17 cellular contexts compared by ENCODE assay signal in genomic region chr3:5212625-5213573, GRCh38. TPM values are rescaled to one million over a fixed set of nuclear protein-coding genes. Genes with fewer than 3 reads are reported as not detected.
DNase-seq lines count a peak whose midpoint lies in the region; ATAC-seq, FAIRE-seq and TF ChIP-seq lines count a peak whose summit lies in the region.
"Had no signal": no experiment of that assay in that cellular context is flagged by ENCODE, and none has a peak within 500 bp of the region (broad histone marks: within the 10 kb centered on the region; RNA-seq: fewer than 3 reads in every experiment).

No MANE protein-coding gene starts in this region.

- H3K9ac ChIP-seq in GM12878 (ENCODE audit: control insufficient read depth, insufficient read depth, low read length): no peak overlapping the region

- no peak for DNase-seq in CD8-positive, alpha-beta T cell
- no peak for DNase-seq in GM12878 (ENCODE audit: low read depth, low spot score)
- DNase-seq in naive B cell: no peak
- no peak for DNase-seq in NCI-H446 (lab: John Stamatoyannopoulos, UW)
- no peak for DNase-seq in DMS79 treated with DMSO at 0.1 percent for 48 hours (lab: John Stamatoyannopoulos, UW)
- DNase-seq in SHP77 treated with DMSO at 0.1 percent for 48 hours (lab: John Stamatoyannopoulos, UW): no peak
- DNase-seq: colonic mucosa; GDM1; lower lobe of right lung; MG63; NCI-H2081; NCI-H748 treated with DMSO at 0.1 percent for 48 hours; RPMI8226; stimulated activated CD4-positive, alpha-beta T cell treated with anti-CD3 and anti-CD28 coated beads, Interleukin-2, amount 100 ng/mL, for 48 hours had no signal

- H3K36me3 Mint-ChIP-seq in CD8-positive, alpha-beta T cell: peaks cover 94% of the 10 kb centered on the region
- H3K36me3 Mint-ChIP-seq in naive B cell: peaks cover 33 to 52% of the 10 kb centered on the region in 2 donors

- H3K27me3 Mint-ChIP-seq in CD8-positive, alpha-beta T cell (ENCODE audit: low read depth): no peaks in the 10 kb centered on the region
- H3K27me3 Mint-ChIP-seq in naive B cell: no peaks in the 10 kb centered on the region

- ATAC-seq in CD8-positive, alpha-beta T cell: no peak
- ATAC-seq in GM12878: peak; percentile 17; the same call in 1 of the 3 replicates
- ATAC-seq in naive B cell (ENCODE audit: low read depth in 2 of 2): no peak

- H2AFZ ChIP-seq in GM12878 (ENCODE audit: control insufficient read depth, low read depth, low read length): no peak overlapping the region

- H3K27me3 ChIP-seq in CD8-positive, alpha-beta T cell (ENCODE audit: insufficient read depth, low read length): no peaks in the 10 kb centered on the region
- no peaks in the 10 kb centered on the region for H3K27me3 ChIP-seq in GM12878 (replicated peaks in 1 of 2; ENCODE audit: control insufficient read depth in 2 of 2, insufficient read depth in 2 of 2, low read length in 1 of 2)
- H3K27me3 ChIP-seq: colonic mucosa, MG63, vagina had no signal

- no peaks in the 10 kb centered on the region for H3K4me1 ChIP-seq in CD8-positive, alpha-beta T cell (ENCODE audit: insufficient read depth, low read length)
- peaks cover 9% of the 10 kb centered on the region for H3K4me1 ChIP-seq in HEK293 (ENCODE audit: control insufficient read depth, insufficient read depth, low read length)
- no peaks in the 10 kb centered on the region for H3K4me1 ChIP-seq in GM12878 (ENCODE audit: control insufficient read depth, insufficient read depth, low read length)
- H3K4me1 ChIP-seq: colonic mucosa, vagina had no signal

- BruUV-seq in GM12878 (replicated peaks; lab: Mats Ljungman, UMichigan): no TSS peak

- H3K4me3 ChIP-seq in CD8-positive, alpha-beta T cell (ENCODE audit: low read depth, low read length): no peak overlapping the region
- H3K4me3 ChIP-seq in HEK293 (ENCODE audit: low read depth, low read length) (no peak overlapping the region), GM12878 (no peak overlapping the region)
- H3K4me3 ChIP-seq: colonic mucosa, lower lobe of right lung, MG63, vagina had no signal

- no peak for FAIRE-seq in GM12878 (lab: Jason Lieb, UNC)
- FAIRE-seq: GM18507 had no signal

- H3K9me3 Mint-ChIP-seq in CD8-positive, alpha-beta T cell: no peaks in the 10 kb centered on the region
- H3K9me3 Mint-ChIP-seq in naive B cell: no peaks in the 10 kb centered on the region

- H3K4me1 Mint-ChIP-seq in CD8-positive, alpha-beta T cell (ENCODE audit: low read depth): peaks cover 7% of the 10 kb centered on the region
- H3K4me1 Mint-ChIP-seq in naive B cell: peaks cover 9 to 29% (median 20%) of the 10 kb centered on the region in 3 donors

- H3K36me3 ChIP-seq in CD8-positive, alpha-beta T cell (ENCODE audit: insufficient read depth, low read length): peaks cover 87% of the 10 kb centered on the region
- peaks cover 39 to 96% of the 10 kb centered on the region in 2 experiments for H3K36me3 ChIP-seq in HEK293 (ENCODE audit: control insufficient read depth in 2 of 2, insufficient read depth in 1 of 2, low read length in 2 of 2)
- H3K36me3 ChIP-seq in GM12878 (ENCODE audit: control insufficient read depth in 2 of 2, insufficient read depth in 2 of 2, low read length in 1 of 2): peaks cover 57 to 73% of the 10 kb centered on the region in 2 experiments

- 94% methylated on average over 9 of the region's 9 CpGs for WGBS in GM12878 (ENCODE audit: insufficient coverage, insufficient replicate concordance, low lambda C conversion rate, missing lambda C conversion rate)

- intact Hi-C loops in CD8-positive, alpha-beta T cell (cut with DNase I, micrococcal nuclease): loop anchor here in 1 of 2 experiments (5.0 to 10.0 kb wide), 2 partner anchors 36 to 508 kb away; no protein-coding TSS in a partner anchor
- intact Hi-C loops in GM12878 (cut with micrococcal nuclease; ENCODE audit: unreplicated experiment): no loop called here

- no peak for TF ChIP-seq EP300 in GM12878 (IDR thresholded peaks at IDR 0.05; ENCODE audit: borderline replicate concordance in 1 of 2, control insufficient read depth in 1 of 2, low read depth in 2 of 2, low read length in 2 of 2)

- H3K4me3 Mint-ChIP-seq in CD8-positive, alpha-beta T cell: no peak overlapping the region
- H3K4me3 Mint-ChIP-seq in naive B cell: peak overlapping the region in 1 of 8 donors; percentile 33

- H3K9me3 ChIP-seq in CD8-positive, alpha-beta T cell (ENCODE audit: low read length): no peaks in the 10 kb centered on the region
- no peaks in the 10 kb centered on the region for H3K9me3 ChIP-seq in HEK293 (ENCODE audit: control insufficient read depth, insufficient read depth, low read depth, low read length)
- no peaks in the 10 kb centered on the region for H3K9me3 ChIP-seq in GM12878 (replicated peaks; ENCODE audit: control insufficient read depth, insufficient read depth, low read length)
- H3K9me3 ChIP-seq: colonic mucosa, lower lobe of right lung, MG63, vagina had no signal

- H3K27ac ChIP-seq in CD8-positive, alpha-beta T cell (ENCODE audit: low read depth, low read length): no peak overlapping the region
- no peak overlapping the region for H3K27ac ChIP-seq in HEK293 (ENCODE audit: extremely low read depth, low read depth, low read length)
- H3K27ac ChIP-seq in GM12878 (ENCODE audit: control insufficient read depth, insufficient read depth): no peak overlapping the region
- H3K27ac ChIP-seq: colonic mucosa, lower lobe of right lung, vagina had no signal

- SMC1A ChIA-PET in GM12878 (lab: Charles Lee; ENCODE audit: uncharacterized antibody, unreplicated experiment): interaction anchor here (2.9 kb wide), 1 partner anchor 74 kb away, joined by 10 read pairs; no protein-coding TSS in a partner anchor

- H4K20me1 ChIP-seq in GM12878 (ENCODE audit: control insufficient read depth, insufficient read depth): no peaks in the 10 kb centered on the region

- RAD21 ChIA-PET in GM12878 (lab: Charles Lee; ENCODE audit: unreplicated experiment): no interaction called here

- peaks cover 2% of the 10 kb centered on the region for H3K79me2 ChIP-seq in GM12878 (ENCODE audit: control insufficient read depth, insufficient read depth, low read length)

- peak overlapping the region; percentile 16 for H3K27ac Mint-ChIP-seq in CD8-positive, alpha-beta T cell
- peak overlapping the region; percentile 35 to 79 (median 62) for H3K27ac Mint-ChIP-seq in naive B cell

- POLR2A ChIA-PET in CD8-positive, alpha-beta T cell (lab: Charles Lee): interaction anchor here (0.9 to 1.4 kb wide), 2 partner anchors 25 to 74 kb away, joined by 3 read pairs; no protein-coding TSS in a partner anchor
- POLR2A ChIA-PET in HEK293 (lab: Yijun Ruan, JAX) (no interaction called here), GM12878 (lab: Charles Lee) (interaction anchor here (0.5 kb wide), 1 partner anchor 628 kb away, joined by 4 read pairs; no protein-coding TSS in a partner anchor)

- no peak for TF ChIP-seq RAD21 in GM12878 (IDR thresholded peaks at IDR 0.05; ENCODE audit: insufficient read depth, low read depth, low read length)

- in situ Hi-C loops in GM12878 (cut with MboI): no loop called here

- TF ChIP-seq CTCF in CD8-positive, alpha-beta T cell (IDR thresholded peaks at IDR 0.05): no peak
- no peak for TF ChIP-seq CTCF in HEK293 (tag by site-specific recombination; IDR thresholded peaks at IDR 0.05)
- TF ChIP-seq CTCF in GM12878 (IDR thresholded peaks at IDR 0.05 in 2 of 3, conservative IDR thresholded peaks at IDR 0.05 in 1 of 3; ENCODE audit: control insufficient read depth in 2 of 3, extremely low read depth in 1 of 3, insufficient read depth in 1 of 3, low read depth in 3 of 3, low read length in 3 of 3): no peak

- no peak for TF ChIP-seq POLR2A in GM12878 (IDR thresholded peaks at IDR 0.05; ENCODE audit: low read depth, low read length)

- no peak overlapping the region for H3K4me2 ChIP-seq in GM12878 (ENCODE audit: control insufficient read depth, insufficient read depth)

- CTCF ChIA-PET in CD8-positive, alpha-beta T cell (lab: Charles Lee): no interaction called here
- CTCF ChIA-PET in HEK293 (lab: Yijun Ruan, JAX): interaction anchor here (1.3 kb wide), 1 partner anchor 20 kb away, joined by 3 read pairs; no protein-coding TSS in a partner anchor
- CTCF ChIA-PET in GM12878 (lab: Yijun Ruan, JAX): interaction anchor here (1.0 kb wide), 1 partner anchor 76 kb away, joined by 3 read pairs; no protein-coding TSS in a partner anchor

TF ChIP-seq in HEK293, 187 proteins besides CTCF, POLR2A, EP300 and RAD21 (continues in another document):
- no peak for TF ChIP-seq ZNF157 (tag by site-specific recombination; IDR thresholded peaks at IDR 0.05)

TF ChIP-seq in GM12878, 131 proteins besides CTCF, POLR2A, EP300 and RAD21 (continues in another document):
- TF ChIP-seq, protein P1, sequence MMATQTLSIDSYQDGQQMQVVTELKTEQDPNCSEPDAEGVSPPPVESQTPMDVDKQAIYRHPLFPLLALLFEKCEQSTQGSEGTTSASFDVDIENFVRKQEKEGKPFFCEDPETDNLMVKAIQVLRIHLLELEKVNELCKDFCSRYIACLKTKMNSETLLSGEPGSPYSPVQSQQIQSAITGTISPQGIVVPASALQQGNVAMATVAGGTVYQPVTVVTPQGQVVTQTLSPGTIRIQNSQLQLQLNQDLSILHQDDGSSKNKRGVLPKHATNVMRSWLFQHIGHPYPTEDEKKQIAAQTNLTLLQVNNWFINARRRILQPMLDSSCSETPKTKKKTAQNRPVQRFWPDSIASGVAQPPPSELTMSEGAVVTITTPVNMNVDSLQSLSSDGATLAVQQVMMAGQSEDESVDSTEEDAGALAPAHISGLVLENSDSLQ (IDR thresholded peaks at IDR 0.05): peak; percentile 68; the same call in 1 of the 2 replicates
- TF ChIP-seq PAX5 (IDR thresholded peaks at IDR 0.05; ENCODE audit: borderline replicate concordance, low read depth, low read length): no peak

RNA-seq across cellular contexts. Expression of gene EDEM1, which starts 25.4 kb away (rescaled TPM):
- 10 to 100 TPM; 73.0 to 88.9 TPM for total RNA-seq in CD8-positive, alpha-beta T cell
- 223 and 263 TPM in 2 replicates for total RNA-seq in GM12878 (2013; cell fraction: nucleolus; rRNA removed)
- 52.6 and 56.0 TPM in 2 replicates for total RNA-seq in GM12878 (2014; rRNA removed)
- total RNA-seq in GM12878 (2014; rRNA removed; fragmentation: Illumina TruSeq; extraction: Trizol): 57.5 and 60.6 TPM in 2 replicates
- total RNA-seq in GM12878 (2021): 129 and 138 TPM in 2 replicates
- polyA plus RNA-seq in GM12878 (2011; ENCODE audit: low read depth): 49.4 TPM
- polyA plus RNA-seq in GM12878 (2011; rRNA removed): 104 and 139 TPM in 2 replicates
- polyA plus RNA-seq in GM12878 (2011; cell fraction: cytosol; rRNA removed): 52.9 and 58.1 TPM in 2 replicates
- 65.4 and 94.5 TPM in 2 replicates for polyA plus RNA-seq in GM12878 (2011; cell fraction: nucleus; rRNA removed)
- polyA plus RNA-seq in GM12878 (2012): 59.5 and 72.2 TPM in 2 replicates
- polyA plus RNA-seq in GM12878 (2014; fragmentation: Illumina TruSeq; extraction: Trizol): 57.5 and 75.9 TPM in 2 replicates
- 10 to 100 TPM; 18.9 to 48.0 TPM for polyA plus RNA-seq in GM12878 (2014; fragmentation: Nextera tagmentation; extraction: Ambion mirVana)
- 61.3 and 73.8 TPM in 2 replicates for polyA plus RNA-seq in GM12878 (2014; rRNA removed)
- polyA plus RNA-seq in GM12878 (2016; fragmentation: Nextera tagmentation; extraction: Ambion mirVana): 10 to 100 TPM; 56.2 to 60.1 TPM
- 124 and 134 TPM in 2 replicates for polyA minus RNA-seq in GM12878 (2011; rRNA and poly(A)+ RNA removed)
- 54.6 and 64.8 TPM in 2 replicates for polyA minus RNA-seq in GM12878 (2011; cell fraction: cytosol; rRNA and poly(A)+ RNA removed)
- 49.6 and 62.2 TPM in 2 replicates for polyA minus RNA-seq in GM12878 (2011; cell fraction: nucleus; rRNA and poly(A)+ RNA removed)
- 10 to 100 TPM; 43.5 to 77.8 (median 57.4) TPM for polyA plus RNA-seq in naive B cell (ENCODE audit: low read depth in 6 of 6)
